Comparison of ENCODE assay signal across 23 cellular contexts in genomic region chr1:186298851-186299250, GRCh38. TPM values are rescaled to one million over a fixed set of nuclear protein-coding genes. Genes with fewer than 3 reads are reported as not detected.
A peak's percentile ranks its signal among the peaks of the same experiment; 100 is the strongest.
DNase-seq lines count a peak whose midpoint lies in the region; ATAC-seq, FAIRE-seq and TF ChIP-seq lines count a peak whose summit lies in the region.
"Had no signal": no experiment of that assay in that cellular context is flagged by ENCODE, and none has a peak within 500 bp of the region (broad histone marks: within the 10 kb centered on the region; RNA-seq: fewer than 3 reads in every experiment).

No MANE protein-coding gene starts in this region.

- DNase-seq in activated CD4-positive, alpha-beta T cell treated with anti-CD3 and anti-CD28 coated beads, Interleukin-2, amount 10 ng/mL, durations not matched to agents 7 days and 5 days, result no peak
- no peak for DNase-seq in activated CD4-positive, alpha-beta T cell treated with anti-CD3 and anti-CD28 coated beads, Interleukin-2, amount 50 U/mL, for 1 hour
- no peak for DNase-seq in HepG2 (ENCODE audit: low spot score)
- no peak for DNase-seq in head of caudate nucleus
- DNase-seq: ACHN; BE2C; C1 segment of cervical spinal cord; CD4-positive, alpha-beta memory T cell; DMS153; DMS79; GDM1; HCEC 1CT; IMR-90 had no signal

- H3K4me2 ChIP-seq in HepG2 (ENCODE audit: low read depth, low read length), result no peak overlapping the region
- H3K4me2 ChIP-seq: GM23338 had no signal

- TF ChIP-seq RAD21 in liver (IDR thresholded peaks at IDR 0.05) (no peak), HepG2 (CRISPR knock-in tag; IDR thresholded peaks at IDR 0.05) (no peak)

- H3K9me3 ChIP-seq in liver (ENCODE audit: control insufficient read depth in 4 of 4, low read length in 3 of 4), result no peaks in the 10 kb centered on the region
- no peaks in the 10 kb centered on the region for H3K9me3 ChIP-seq in HepG2 (ENCODE audit: low read length)
- H3K9me3 ChIP-seq: BE2C had no signal

- peaks cover 15% of the 10 kb centered on the region for H3K36me3 Mint-ChIP-seq in activated CD4-positive, alpha-beta T cell treated with anti-CD3 and anti-CD28 coated beads, Interleukin-2, amount 10 ng/mL, durations not matched to agents 7 days and 5 days (ENCODE audit: low read depth)
- H3K36me3 Mint-ChIP-seq: CD4-positive, alpha-beta memory T cell had no signal

- H3K4me1 Mint-ChIP-seq in activated CD4-positive, alpha-beta T cell treated with anti-CD3 and anti-CD28 coated beads, Interleukin-2, amount 10 ng/mL, durations not matched to agents 7 days and 5 days, result peaks cover 65% of the 10 kb centered on the region
- H3K4me1 Mint-ChIP-seq: GM23338 had no signal

- no peak overlapping the region for H2AFZ ChIP-seq in HepG2 (ENCODE audit: low read length)
- H2AFZ ChIP-seq: GM23338 had no signal

- CTCF ChIA-PET in activated CD4-positive, alpha-beta T cell treated with anti-CD3 and anti-CD28 coated beads, Interleukin-2, amount 10 ng/mL, durations not matched to agents 7 days and 5 days (lab: Charles Lee), result interaction anchor here (1.1 to 1.6 kb wide), 2 partner anchors 10 to 69 kb away, joined by 3 to 5 read pairs; no protein-coding TSS in a partner anchor
- CTCF ChIA-PET in HepG2 (lab: Yijun Ruan, JAX; ENCODE audit: low intra/inter-chr PET ratio, low total read pairs), result no interaction called here

- intact Hi-C loops in HepG2 (cut with micrococcal nuclease; ENCODE audit: unreplicated experiment), result no loop called here
- intact Hi-C loops in head of caudate nucleus (cut with DNase I), result no loop called here

- peak overlapping the region in 1 of 3 donors; percentile 13 for H3K4me3 ChIP-seq in liver (ENCODE audit: low read depth in 1 of 3, low read length in 3 of 3)
- H3K4me3 ChIP-seq in HepG2 (replicated peaks in 1 of 3; ENCODE audit: insufficient read depth in 1 of 3, low read depth in 2 of 3, low read length in 3 of 3), result no peak overlapping the region
- H3K4me3 ChIP-seq: GM23338 had no signal

- no peaks in the 10 kb centered on the region for H3K27me3 Mint-ChIP-seq in activated CD4-positive, alpha-beta T cell treated with anti-CD3 and anti-CD28 coated beads, Interleukin-2, amount 10 ng/mL, durations not matched to agents 7 days and 5 days

- TF ChIP-seq EP300 in HepG2 (IDR thresholded peaks at IDR 0.05; ENCODE audit: low read depth in 2 of 2, low read length in 2 of 2) (no peak), HepG2 (CRISPR knock-in tag; IDR thresholded peaks at IDR 0.05; ENCODE audit: borderline replicate concordance) (no peak)

- peaks cover 6% of the 10 kb centered on the region for H3K9me3 Mint-ChIP-seq in activated CD4-positive, alpha-beta T cell treated with anti-CD3 and anti-CD28 coated beads, Interleukin-2, amount 10 ng/mL, durations not matched to agents 7 days and 5 days
- H3K9me3 Mint-ChIP-seq: CD4-positive, alpha-beta memory T cell; GM23338 had no signal

- H3K4me1 ChIP-seq in liver (ENCODE audit: control insufficient read depth in 4 of 4, insufficient read depth in 4 of 4, low read length in 3 of 4), result peaks cover 10 to 41% (median 24%) of the 10 kb centered on the region in 4 donors
- peaks cover 6% of the 10 kb centered on the region; the same call in 1 of the 2 replicates for H3K4me1 ChIP-seq in HepG2 (ENCODE audit: insufficient read depth, low read length)
- H3K4me1 ChIP-seq: BE2C had no signal

- TF ChIP-seq CTCF in liver (IDR thresholded peaks at IDR 0.05; ENCODE audit: low read depth, low read length, missing input control) (no peak), HepG2 (CRISPR knock-in tag; IDR thresholded peaks at IDR 0.05) (no peak)

- ATAC-seq in HepG2, result no peak
- ATAC-seq in HG03139 (IDR thresholded peaks at IDR 0.05; ENCODE audit: unreplicated experiment), result no peak
- ATAC-seq: GM23338 had no signal

- H3K27ac Mint-ChIP-seq in activated CD4-positive, alpha-beta T cell treated with anti-CD3 and anti-CD28 coated beads, Interleukin-2, amount 10 ng/mL, durations not matched to agents 7 days and 5 days, result peak overlapping the region; percentile 31
- H3K27ac Mint-ChIP-seq: GM23338 had no signal

- 36% methylated on average over 1 of the region's 1 CpG for WGBS in liver
- WGBS in HepG2 (ENCODE audit: low lambda C conversion rate), result 30% methylated on average over 1 of the region's 1 CpG

- H3K27ac ChIP-seq in liver (ENCODE audit: low read depth in 1 of 2, low read length in 2 of 2), result peak overlapping the region in 1 of 2 donors; percentile 12
- H3K27ac ChIP-seq in HepG2 (ENCODE audit: extremely low read length, insufficient read depth, low read length), result no peak overlapping the region
- H3K27ac ChIP-seq: HL-60 had no signal

- H3K36me3 ChIP-seq in liver (ENCODE audit: control insufficient read depth in 4 of 4, insufficient read depth in 3 of 4, low read depth in 1 of 4, low read length in 3 of 4) (peaks cover 0 to 2% (median 0%) of the 10 kb centered on the region in 4 donors), HepG2 (replicated peaks in 1 of 2; ENCODE audit: control insufficient read depth in 1 of 2, insufficient read depth in 2 of 2, low read length in 2 of 2) (no peaks in the 10 kb centered on the region)
- H3K36me3 ChIP-seq: BE2C had no signal

- no peaks in the 10 kb centered on the region for H3K79me2 ChIP-seq in HepG2 (ENCODE audit: insufficient read depth, low read length)

- H3K9ac ChIP-seq in liver (ENCODE audit: low read depth in 1 of 2, low read length in 2 of 2), result no peak overlapping the region
- H3K9ac ChIP-seq in HepG2 (ENCODE audit: insufficient read depth, low read depth, low read length), result no peak overlapping the region

- no peak overlapping the region for H3K4me3 Mint-ChIP-seq in activated CD4-positive, alpha-beta T cell treated with anti-CD3 and anti-CD28 coated beads, Interleukin-2, amount 10 ng/mL, durations not matched to agents 7 days and 5 days
- H3K4me3 Mint-ChIP-seq: CD4-positive, alpha-beta memory T cell; GM23338 had no signal

- in situ Hi-C loops in HepG2 (cut with HindIII; ENCODE audit: extremely low pct_ligation_motif_present, low pct_unique_long_range_greater_than_20kb), result no loop called here

- FAIRE-seq in HepG2 (lab: Jason Lieb, UNC) (no peak), colon (lab: Jason Lieb, UNC) (peak; percentile 10)
- FAIRE-seq: A204.1, GM12892, GM18507, H54 had no signal

- no peaks in the 10 kb centered on the region for H4K20me1 ChIP-seq in HepG2 (ENCODE audit: insufficient read depth, low read length)

- POLR2A ChIA-PET in activated CD4-positive, alpha-beta T cell treated with anti-CD3 and anti-CD28 coated beads, Interleukin-2, amount 10 ng/mL, durations not matched to agents 7 days and 5 days (lab: Charles Lee), result no interaction called here
- POLR2A ChIA-PET in HepG2 (lab: Yijun Ruan, JAX), result no interaction called here

- H3K27me3 ChIP-seq in liver (ENCODE audit: control insufficient read depth in 4 of 4, insufficient read depth in 4 of 4, low read length in 3 of 4) (no peaks in the 10 kb centered on the region), HepG2 (ENCODE audit: control insufficient read depth in 1 of 2, insufficient read depth in 2 of 2, low read length in 2 of 2) (peaks cover 0 to 3% of the 10 kb centered on the region in 2 experiments; a peak in 1 of 5 replicates)

- BruUV-seq in HepG2 (replicated peaks; lab: Mats Ljungman, UMichigan), result no TSS peak

- no peak for TF ChIP-seq POLR2A in HepG2 (IDR thresholded peaks at IDR 0.05; ENCODE audit: insufficient read depth in 1 of 2, low read depth in 2 of 2, low read length in 2 of 2)

TF ChIP-seq in HepG2, 621 proteins besides CTCF, POLR2A, EP300 and RAD21 (continues in another document):
- TF ChIP-seq REL (CRISPR knock-in tag; conservative IDR thresholded peaks at IDR 0.05) (no peak), ZNF383 (CRISPR knock-in tag; IDR thresholded peaks at IDR 0.05; ENCODE audit: borderline replicate concordance) (no peak), ZNF331 (CRISPR knock-in tag; IDR thresholded peaks at IDR 0.05) (no peak), PHB2 (IDR thresholded peaks at IDR 0.05; ENCODE audit: partially characterized antibody) (no peak)

RNA-seq across cellular contexts. Expression of gene PRG4, which starts 2.8 kb away (rescaled TPM):
- under 1 TPM; 0.69 to 0.92 TPM for total RNA-seq in activated CD4-positive, alpha-beta T cell treated with anti-CD3 and anti-CD28 coated beads, Interleukin-2, amount 10 ng/mL, durations not matched to agents 7 days and 5 days
- 10 to 100 TPM; 36.5 to 44.1 TPM for total RNA-seq in liver
- polyA plus RNA-seq in liver, result 10 to 100 TPM; 70.2 to 73.8 TPM
- 0.04 TPM in 1 of 2 replicates, not detected in the other for total RNA-seq in HepG2 (2016; rRNA removed; fragmentation: Illumina TruSeq; extraction: Trizol)
- not detected in 2 replicates for total RNA-seq in HepG2 (2016; cell fraction: cytosol; rRNA removed; fragmentation: Illumina TruSeq; extraction: Trizol; ENCODE audit: low read depth)
- total RNA-seq in HepG2 (2016; cell fraction: insoluble cytoplasmic fraction; rRNA removed; fragmentation: Illumina TruSeq; extraction: Trizol), result 0.03 TPM in 1 of 2 replicates, not detected in the other
- total RNA-seq in HepG2 (2016; cell fraction: membrane; rRNA removed; fragmentation: Illumina TruSeq; extraction: Trizol), result not detected in 2 replicates
- total RNA-seq in HepG2 (2016; cell fraction: nucleus; rRNA removed; fragmentation: Illumina TruSeq; extraction: Trizol), result not detected in 2 replicates
- polyA plus RNA-seq in HepG2 (2011; rRNA removed), result 0.03 and 0.08 TPM in 2 replicates
- polyA plus RNA-seq in HepG2 (2011; cell fraction: cytosol; rRNA removed), result not detected in 2 replicates
- polyA plus RNA-seq in HepG2 (2011; cell fraction: nucleus; rRNA removed), result not detected in 2 replicates
- 0.03 and 0.05 TPM in 2 replicates for polyA plus RNA-seq in HepG2 (2012)
- not detected in 2 replicates for polyA plus RNA-seq in HepG2 (2016; cell fraction: cytosol; fragmentation: Illumina TruSeq; extraction: Trizol; ENCODE audit: low read depth)
- polyA plus RNA-seq in HepG2 (2016; cell fraction: insoluble cytoplasmic fraction; fragmentation: Illumina TruSeq; extraction: Trizol; ENCODE audit: low read depth), result not detected in 2 replicates
- not detected in 2 replicates for polyA plus RNA-seq in HepG2 (2016; cell fraction: membrane; fragmentation: Illumina TruSeq; extraction: Trizol; ENCODE audit: low read depth)
- not detected in 2 replicates for polyA plus RNA-seq in HepG2 (2016; cell fraction: nucleus; fragmentation: Illumina TruSeq; extraction: Trizol; ENCODE audit: insufficient read depth, low read depth)
- polyA minus RNA-seq in HepG2 (2011; rRNA and poly(A)+ RNA removed; ENCODE audit: low replicate concordance), result 0.89 TPM in 1 of 2 replicates, not detected in the other
- not detected in 2 replicates for polyA minus RNA-seq in HepG2 (2011; cell fraction: cytosol; rRNA and poly(A)+ RNA removed)
- polyA minus RNA-seq in HepG2 (2011; cell fraction: nucleus; rRNA and poly(A)+ RNA removed), result not detected in 2 replicates
- total RNA-seq: Daoy, IMR-90 had no signal
- polyA plus RNA-seq: IMR-90 had no signal

Comparison
In these comparisons a context has a peak if more than half of its experiments do, and no peak if none do; other contexts are left out.
1. RNA of gene PRG4, which starts 2.8 kb away (total RNA-seq): 36.5 to 44.1 TPM in liver; 0.69 to 0.92 TPM in activated CD4-positive, alpha-beta T cell treated with anti-CD3 and anti-CD28 coated beads, Interleukin-2, amount 10 ng/mL, durations not matched to agents 7 days and 5 days and 0.03 to 0.04 TPM in HepG2; every median in the first group is over 10 times any median in the second.